1 cellular context compared by ENCODE assay signal in the genomic region with DNA sequence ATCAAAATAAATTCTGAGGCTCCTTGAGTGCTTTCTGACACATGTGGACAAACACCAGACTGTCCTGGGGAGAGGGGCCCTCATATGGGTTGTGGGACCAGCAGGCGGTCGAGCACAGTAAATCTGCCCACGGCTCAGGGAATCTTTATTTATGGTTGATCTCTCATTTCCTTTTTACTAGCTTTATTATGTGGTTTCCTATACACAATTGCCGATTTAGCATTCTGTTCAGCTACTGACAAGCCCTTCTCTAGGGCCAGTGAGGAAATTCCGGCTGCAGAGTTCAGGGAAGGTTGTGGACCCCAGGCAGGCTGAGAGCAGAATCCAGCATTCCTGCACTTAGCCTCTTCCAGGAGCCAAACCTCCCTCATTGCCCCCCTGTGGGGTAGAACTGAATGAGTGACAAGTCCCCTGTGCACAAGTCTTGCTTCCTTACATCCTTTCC.
TF ChIP-seq lines count a peak whose summit lies in the region.

No MANE protein-coding gene starts in this region.

TF ChIP-seq in H1, 55 proteins besides CTCF, POLR2A, EP300 and RAD21:
- no peak for TF ChIP-seq TAF7 (optimal IDR thresholded peaks at IDR 0.05; ENCODE audit: borderline replicate concordance, low read depth, low read length)
- TF ChIP-seq CREB1 (IDR thresholded peaks at IDR 0.05), result no peak
TF ChIP-seq in H1: peak in this region for 0.
